In the genomic region with DNA sequence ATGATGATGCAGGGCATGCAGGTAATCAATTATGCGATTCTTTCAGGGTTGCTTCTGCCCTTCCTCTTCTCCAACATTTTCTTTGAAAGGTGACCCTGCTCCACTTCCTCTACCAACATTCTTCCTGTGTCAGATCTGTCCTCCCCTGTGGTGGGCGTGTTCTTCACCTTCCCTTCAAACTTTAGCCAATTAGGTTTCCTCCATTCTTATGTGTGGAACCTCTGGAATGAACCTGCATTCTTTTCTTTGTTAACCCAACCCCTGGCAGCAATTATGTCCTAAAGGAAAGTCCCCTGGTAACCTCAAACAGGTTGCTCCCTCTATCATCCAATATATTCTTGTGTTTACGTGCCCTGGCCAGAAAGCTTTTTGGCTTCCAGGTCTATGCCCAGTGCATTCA, we compare ENCODE assay signal across 27 cellular contexts. TPM values are rescaled to one million over a fixed set of nuclear protein-coding genes. Genes with fewer than 3 reads are reported as not detected.
DNase-seq lines count a peak whose midpoint lies in the region; ATAC-seq, FAIRE-seq and TF ChIP-seq lines count a peak whose summit lies in the region.
"Had no signal": no experiment of that assay in that cellular context is flagged by ENCODE, and none has a peak within 500 bp of the region (broad histone marks: within the 10 kb centered on the region; RNA-seq: fewer than 3 reads in every experiment).

No MANE protein-coding gene starts in this region.

- H3K27ac ChIP-seq in cingulate gyrus (ENCODE audit: low read depth, low read length) (peak overlapping the region; percentile 97), left lung (no peak overlapping the region)
- H3K27ac ChIP-seq: adrenal gland, HL-60, left ventricle myocardium inferior, prostate gland, thoracic aorta had no signal

- H3K4me1 Mint-ChIP-seq in Calu3 (ENCODE audit: low read depth, unreplicated experiment), result peaks cover 32% of the 10 kb centered on the region
- no peaks in the 10 kb centered on the region for H3K4me1 Mint-ChIP-seq in activated T-cell treated with anti-CD3 and anti-CD28 coated beads, Interleukin-2, amount 50 U/mL, for 72 hours (ENCODE audit: low read depth)
- H3K4me1 Mint-ChIP-seq: naive B cell had no signal

- no peaks in the 10 kb centered on the region for H3K4me1 ChIP-seq in left lung
- H3K4me1 ChIP-seq: adrenal gland, left ventricle myocardium inferior, prostate gland had no signal

- H3K27ac Mint-ChIP-seq in Calu3 (ENCODE audit: unreplicated experiment), result no peak overlapping the region
- H3K27ac Mint-ChIP-seq in activated T-cell treated with anti-CD3 and anti-CD28 coated beads, Interleukin-2, amount 50 U/mL, for 72 hours, result no peak overlapping the region
- H3K27ac Mint-ChIP-seq: activated naive CD4-positive, alpha-beta T cell treated with anti-CD3 and anti-CD28 coated beads for 36 hours; naive B cell had no signal

- CTCF ChIA-PET in Calu3 (lab: Charles Lee), result no interaction called here

- no peaks in the 10 kb centered on the region for H3K9me3 ChIP-seq in left lung
- H3K9me3 ChIP-seq: adrenal gland, left ventricle myocardium inferior, prostate gland, SK-N-SH, thoracic aorta had no signal

- H3K27me3 ChIP-seq in left lung, result no peaks in the 10 kb centered on the region
- H3K27me3 ChIP-seq: adrenal gland had no signal

- TF ChIP-seq CTCF in Calu3 (IDR thresholded peaks at IDR 0.05; ENCODE audit: unreplicated experiment) (no peak), left lung (IDR thresholded peaks at IDR 0.05) (no peak)

- intact Hi-C loops in Calu3 (cut with micrococcal nuclease; ENCODE audit: unreplicated experiment) (no loop called here), left lung (cut with DNase I) (no loop called here)

- H3K36me3 Mint-ChIP-seq in Calu3 (ENCODE audit: insufficient read depth, unreplicated experiment), result no peaks in the 10 kb centered on the region
- no peaks in the 10 kb centered on the region for H3K36me3 Mint-ChIP-seq in activated T-cell treated with anti-CD3 and anti-CD28 coated beads, Interleukin-2, amount 50 U/mL, for 72 hours (ENCODE audit: insufficient read depth in 2 of 2)
- H3K36me3 Mint-ChIP-seq: naive B cell had no signal

- BruUV-seq in Calu3 (replicated peaks; lab: Mats Ljungman, UMichigan), result no TSS peak

- H3K4me3 Mint-ChIP-seq in Calu3 (ENCODE audit: low read depth, unreplicated experiment), result no peak overlapping the region
- H3K4me3 Mint-ChIP-seq in activated T-cell treated with anti-CD3 and anti-CD28 coated beads, Interleukin-2, amount 50 U/mL, for 72 hours, result no peak overlapping the region
- H3K4me3 Mint-ChIP-seq: activated naive CD4-positive, alpha-beta T cell treated with anti-CD3 and anti-CD28 coated beads for 36 hours; activated T-cell treated with anti-CD3 and anti-CD28 coated beads, Interleukin-2, amount 50 U/mL, for 4 hours; naive B cell had no signal

- no peaks in the 10 kb centered on the region for H3K36me3 ChIP-seq in left lung
- H3K36me3 ChIP-seq: adrenal gland, left ventricle myocardium inferior, prostate gland, thoracic aorta had no signal

- FAIRE-seq in urothelium cell line (lab: Jason Lieb, UNC), result no peak
- FAIRE-seq: HepG2 had no signal

- DNase-seq in Calu3, result peak; percentile 10
- DNase-seq in NCI-H2196 treated with DMSO at 0.1 percent for 48 hours (lab: John Stamatoyannopoulos, UW; ENCODE audit: unreplicated experiment), result peak; percentile 42
- DNase-seq in kidney glomerular epithelial cell (lab: John Stamatoyannopoulos, UW), result peak; percentile 23
- no peak for DNase-seq in left lung
- no peak for DNase-seq in NCI-H2081 treated with DMSO at 0.1 percent for 48 hours (lab: John Stamatoyannopoulos, UW)
- no peak for DNase-seq in urothelium cell line (ENCODE audit: low spot score)
- DNase-seq in activated T-cell treated with anti-CD3 and anti-CD28 coated beads, Interleukin-2, amount 50 U/mL, for 72 hours, result no peak
- DNase-seq: activated CD4-positive, alpha-beta T cell treated with anti-CD3 and anti-CD28 coated beads for 4 hours; activated naive CD4-positive, alpha-beta T cell treated with anti-CD3 and anti-CD28 coated beads for 36 hours; activated T-cell treated with anti-CD3 and anti-CD28 coated beads, Interleukin-2, amount 50 U/mL, for 4 hours; adrenal gland; effector CD8-positive, alpha-beta T cell; Kasumi-1; left ventricle myocardium inferior; naive B cell; NCI-H1048; NCI-H2227 treated with DMSO at 0.1 percent for 48 hours; SK-N-SH; stimulated activated CD4-positive, alpha-beta T cell treated with anti-CD3 and anti-CD28 coated beads, Interleukin-15, amount 100 ng/mL, for 24 hours; stimulated activated naive CD4-positive, alpha-beta T cell; T-helper 2 cell had no signal

- H3K27me3 Mint-ChIP-seq in Calu3 (ENCODE audit: unreplicated experiment), result no peaks in the 10 kb centered on the region
- H3K27me3 Mint-ChIP-seq in activated T-cell treated with anti-CD3 and anti-CD28 coated beads, Interleukin-2, amount 50 U/mL, for 72 hours (ENCODE audit: low read depth), result peaks cover 30% of the 10 kb centered on the region

- no peak for ATAC-seq in left lung
- no peak for ATAC-seq in activated T-cell treated with anti-CD3 and anti-CD28 coated beads, Interleukin-2, amount 50 U/mL, for 72 hours (replicated peaks in 1 of 2)
- ATAC-seq: activated T-cell treated with anti-CD3 and anti-CD28 coated beads, Interleukin-2, amount 50 U/mL, for 4 hours; HepG2 had no signal

- H3K4me3 ChIP-seq in left lung, result no peak overlapping the region
- H3K4me3 ChIP-seq: adrenal gland, left ventricle myocardium inferior, prostate gland, thoracic aorta had no signal

- H3K9me3 Mint-ChIP-seq in Calu3 (ENCODE audit: low read depth, unreplicated experiment), result peaks cover 2% of the 10 kb centered on the region
- no peaks in the 10 kb centered on the region for H3K9me3 Mint-ChIP-seq in activated T-cell treated with anti-CD3 and anti-CD28 coated beads, Interleukin-2, amount 50 U/mL, for 72 hours
- H3K9me3 Mint-ChIP-seq: activated naive CD4-positive, alpha-beta T cell treated with anti-CD3 and anti-CD28 coated beads for 36 hours; activated T-cell treated with anti-CD3 and anti-CD28 coated beads, Interleukin-2, amount 50 U/mL, for 4 hours had no signal

RNA-seq across cellular contexts. Expression of a gene that starts 22.4 kb away (rescaled TPM):
- total RNA-seq in Calu3 (2022) (0.15 and 0.26 TPM in 2 replicates), left lung (not detected)
- not detected for total RNA-seq in activated T-cell treated with anti-CD3 and anti-CD28 coated beads, Interleukin-2, amount 50 U/mL, for 72 hours
- total RNA-seq: activated naive CD4-positive, alpha-beta T cell treated with anti-CD3 and anti-CD28 coated beads for 36 hours; activated T-cell treated with anti-CD3 and anti-CD28 coated beads, Interleukin-2, amount 50 U/mL, for 4 hours; HepG2; OCI-LY7; thoracic aorta had no signal

Comparison
In these comparisons a context has a peak if more than half of its experiments do, and no peak if none do; other contexts are left out.
1. DNase-seq: peak in Calu3 (single experiment), NCI-H2196 treated with DMSO at 0.1 percent for 48 hours (single experiment) and kidney glomerular epithelial cell (single experiment); none in left lung (0 of 2), NCI-H2081 treated with DMSO at 0.1 percent for 48 hours (single experiment), urothelium cell line (single experiment) and activated T-cell treated with anti-CD3 and anti-CD28 coated beads, Interleukin-2, amount 50 U/mL, for 72 hours (0 of 2).